Comparison of ENCODE assay signal across 1 cellular context in the genomic region with DNA sequence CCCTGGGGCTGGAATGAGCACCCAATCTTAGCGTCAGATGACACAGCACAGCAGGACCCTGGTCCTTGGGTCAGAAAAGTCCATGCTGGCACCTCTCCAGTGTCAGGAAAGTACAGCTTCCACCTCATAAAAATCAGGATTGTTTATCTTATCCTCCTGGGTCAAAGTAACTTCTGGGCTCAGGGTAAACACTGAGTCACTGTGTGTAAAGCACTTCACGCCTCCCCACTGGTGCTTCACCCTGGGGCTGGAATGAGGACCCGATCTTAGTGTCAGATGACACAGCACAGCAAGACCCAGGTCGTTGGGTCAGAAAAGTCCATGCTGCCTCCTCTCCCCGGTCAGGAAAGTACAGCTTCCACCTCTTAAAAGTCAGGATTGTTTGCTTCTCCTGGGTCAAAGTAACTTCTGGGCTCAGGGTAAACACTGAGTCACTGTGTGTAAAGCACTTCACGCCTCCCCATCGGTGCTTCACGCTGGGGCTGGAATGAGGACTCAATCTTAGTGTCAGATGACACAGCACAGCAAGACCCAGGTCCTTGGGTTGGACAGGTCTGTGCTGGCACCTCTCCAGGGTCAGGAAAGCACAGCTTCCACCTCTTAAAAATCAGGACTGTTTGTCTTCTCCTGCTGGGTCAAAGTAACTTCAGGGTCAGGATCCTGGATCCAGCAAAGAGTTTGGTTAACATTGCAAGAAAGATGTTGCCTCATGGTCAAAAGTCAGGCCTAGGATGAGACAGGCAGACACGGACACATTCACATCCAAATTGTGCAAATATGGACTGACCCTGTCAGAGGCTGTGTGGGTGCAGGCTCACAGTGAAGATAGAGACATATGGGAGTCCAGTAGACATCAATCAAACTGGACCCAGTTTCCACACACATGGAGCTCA.
A peak's percentile ranks its signal among the peaks of the same experiment; 100 is the strongest.
TF ChIP-seq lines count a peak whose summit lies in the region.

No MANE protein-coding gene starts in this region.

TF ChIP-seq in HepG2, 621 proteins besides CTCF, POLR2A, EP300 and RAD21 (continued from another document and continues in another):
- TF ChIP-seq, protein P1, sequence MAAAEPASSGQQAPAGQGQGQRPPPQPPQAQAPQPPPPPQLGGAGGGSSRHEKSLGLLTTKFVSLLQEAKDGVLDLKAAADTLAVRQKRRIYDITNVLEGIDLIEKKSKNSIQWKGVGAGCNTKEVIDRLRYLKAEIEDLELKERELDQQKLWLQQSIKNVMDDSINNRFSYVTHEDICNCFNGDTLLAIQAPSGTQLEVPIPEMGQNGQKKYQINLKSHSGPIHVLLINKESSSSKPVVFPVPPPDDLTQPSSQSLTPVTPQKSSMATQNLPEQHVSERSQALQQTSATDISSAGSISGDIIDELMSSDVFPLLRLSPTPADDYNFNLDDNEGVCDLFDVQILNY (CRISPR knock-in tag; conservative IDR thresholded peaks at IDR 0.05), result no peak
- TF ChIP-seq, protein P2, sequence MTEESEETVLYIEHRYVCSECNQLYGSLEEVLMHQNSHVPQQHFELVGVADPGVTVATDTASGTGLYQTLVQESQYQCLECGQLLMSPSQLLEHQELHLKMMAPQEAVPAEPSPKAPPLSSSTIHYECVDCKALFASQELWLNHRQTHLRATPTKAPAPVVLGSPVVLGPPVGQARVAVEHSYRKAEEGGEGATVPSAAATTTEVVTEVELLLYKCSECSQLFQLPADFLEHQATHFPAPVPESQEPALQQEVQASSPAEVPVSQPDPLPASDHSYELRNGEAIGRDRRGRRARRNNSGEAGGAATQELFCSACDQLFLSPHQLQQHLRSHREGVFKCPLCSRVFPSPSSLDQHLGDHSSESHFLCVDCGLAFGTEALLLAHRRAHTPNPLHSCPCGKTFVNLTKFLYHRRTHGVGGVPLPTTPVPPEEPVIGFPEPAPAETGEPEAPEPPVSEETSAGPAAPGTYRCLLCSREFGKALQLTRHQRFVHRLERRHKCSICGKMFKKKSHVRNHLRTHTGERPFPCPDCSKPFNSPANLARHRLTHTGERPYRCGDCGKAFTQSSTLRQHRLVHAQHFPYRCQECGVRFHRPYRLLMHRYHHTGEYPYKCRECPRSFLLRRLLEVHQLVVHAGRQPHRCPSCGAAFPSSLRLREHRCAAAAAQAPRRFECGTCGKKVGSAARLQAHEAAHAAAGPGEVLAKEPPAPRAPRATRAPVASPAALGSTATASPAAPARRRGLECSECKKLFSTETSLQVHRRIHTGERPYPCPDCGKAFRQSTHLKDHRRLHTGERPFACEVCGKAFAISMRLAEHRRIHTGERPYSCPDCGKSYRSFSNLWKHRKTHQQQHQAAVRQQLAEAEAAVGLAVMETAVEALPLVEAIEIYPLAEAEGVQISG (CRISPR knock-in tag; IDR thresholded peaks at IDR 0.05), result peak; percentile 48; the same call in 1 of the 2 replicates
- TF ChIP-seq, protein P3, sequence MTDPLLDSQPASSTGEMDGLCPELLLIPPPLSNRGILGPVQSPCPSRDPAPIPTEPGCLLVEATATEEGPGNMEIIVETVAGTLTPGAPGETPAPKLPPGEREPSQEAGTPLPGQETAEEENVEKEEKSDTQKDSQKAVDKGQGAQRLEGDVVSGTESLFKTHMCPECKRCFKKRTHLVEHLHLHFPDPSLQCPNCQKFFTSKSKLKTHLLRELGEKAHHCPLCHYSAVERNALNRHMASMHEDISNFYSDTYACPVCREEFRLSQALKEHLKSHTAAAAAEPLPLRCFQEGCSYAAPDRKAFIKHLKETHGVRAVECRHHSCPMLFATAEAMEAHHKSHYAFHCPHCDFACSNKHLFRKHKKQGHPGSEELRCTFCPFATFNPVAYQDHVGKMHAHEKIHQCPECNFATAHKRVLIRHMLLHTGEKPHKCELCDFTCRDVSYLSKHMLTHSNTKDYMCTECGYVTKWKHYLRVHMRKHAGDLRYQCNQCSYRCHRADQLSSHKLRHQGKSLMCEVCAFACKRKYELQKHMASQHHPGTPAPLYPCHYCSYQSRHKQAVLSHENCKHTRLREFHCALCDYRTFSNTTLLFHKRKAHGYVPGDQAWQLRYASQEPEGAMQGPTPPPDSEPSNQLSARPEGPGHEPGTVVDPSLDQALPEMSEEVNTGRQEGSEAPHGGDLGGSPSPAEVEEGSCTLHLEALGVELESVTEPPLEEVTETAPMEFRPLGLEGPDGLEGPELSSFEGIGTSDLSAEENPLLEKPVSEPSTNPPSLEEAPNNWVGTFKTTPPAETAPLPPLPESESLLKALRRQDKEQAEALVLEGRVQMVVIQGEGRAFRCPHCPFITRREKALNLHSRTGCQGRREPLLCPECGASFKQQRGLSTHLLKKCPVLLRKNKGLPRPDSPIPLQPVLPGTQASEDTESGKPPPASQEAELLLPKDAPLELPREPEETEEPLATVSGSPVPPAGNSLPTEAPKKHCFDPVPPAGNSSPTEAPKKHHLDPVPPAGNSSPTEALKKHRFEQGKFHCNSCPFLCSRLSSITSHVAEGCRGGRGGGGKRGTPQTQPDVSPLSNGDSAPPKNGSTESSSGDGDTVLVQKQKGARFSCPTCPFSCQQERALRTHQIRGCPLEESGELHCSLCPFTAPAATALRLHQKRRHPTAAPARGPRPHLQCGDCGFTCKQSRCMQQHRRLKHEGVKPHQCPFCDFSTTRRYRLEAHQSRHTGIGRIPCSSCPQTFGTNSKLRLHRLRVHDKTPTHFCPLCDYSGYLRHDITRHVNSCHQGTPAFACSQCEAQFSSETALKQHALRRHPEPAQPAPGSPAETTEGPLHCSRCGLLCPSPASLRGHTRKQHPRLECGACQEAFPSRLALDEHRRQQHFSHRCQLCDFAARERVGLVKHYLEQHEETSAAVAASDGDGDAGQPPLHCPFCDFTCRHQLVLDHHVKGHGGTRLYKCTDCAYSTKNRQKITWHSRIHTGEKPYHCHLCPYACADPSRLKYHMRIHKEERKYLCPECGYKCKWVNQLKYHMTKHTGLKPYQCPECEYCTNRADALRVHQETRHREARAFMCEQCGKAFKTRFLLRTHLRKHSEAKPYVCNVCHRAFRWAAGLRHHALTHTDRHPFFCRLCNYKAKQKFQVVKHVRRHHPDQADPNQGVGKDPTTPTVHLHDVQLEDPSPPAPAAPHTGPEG (CRISPR knock-in tag; IDR thresholded peaks at IDR 0.05), result no peak
- TF ChIP-seq, protein P4, sequence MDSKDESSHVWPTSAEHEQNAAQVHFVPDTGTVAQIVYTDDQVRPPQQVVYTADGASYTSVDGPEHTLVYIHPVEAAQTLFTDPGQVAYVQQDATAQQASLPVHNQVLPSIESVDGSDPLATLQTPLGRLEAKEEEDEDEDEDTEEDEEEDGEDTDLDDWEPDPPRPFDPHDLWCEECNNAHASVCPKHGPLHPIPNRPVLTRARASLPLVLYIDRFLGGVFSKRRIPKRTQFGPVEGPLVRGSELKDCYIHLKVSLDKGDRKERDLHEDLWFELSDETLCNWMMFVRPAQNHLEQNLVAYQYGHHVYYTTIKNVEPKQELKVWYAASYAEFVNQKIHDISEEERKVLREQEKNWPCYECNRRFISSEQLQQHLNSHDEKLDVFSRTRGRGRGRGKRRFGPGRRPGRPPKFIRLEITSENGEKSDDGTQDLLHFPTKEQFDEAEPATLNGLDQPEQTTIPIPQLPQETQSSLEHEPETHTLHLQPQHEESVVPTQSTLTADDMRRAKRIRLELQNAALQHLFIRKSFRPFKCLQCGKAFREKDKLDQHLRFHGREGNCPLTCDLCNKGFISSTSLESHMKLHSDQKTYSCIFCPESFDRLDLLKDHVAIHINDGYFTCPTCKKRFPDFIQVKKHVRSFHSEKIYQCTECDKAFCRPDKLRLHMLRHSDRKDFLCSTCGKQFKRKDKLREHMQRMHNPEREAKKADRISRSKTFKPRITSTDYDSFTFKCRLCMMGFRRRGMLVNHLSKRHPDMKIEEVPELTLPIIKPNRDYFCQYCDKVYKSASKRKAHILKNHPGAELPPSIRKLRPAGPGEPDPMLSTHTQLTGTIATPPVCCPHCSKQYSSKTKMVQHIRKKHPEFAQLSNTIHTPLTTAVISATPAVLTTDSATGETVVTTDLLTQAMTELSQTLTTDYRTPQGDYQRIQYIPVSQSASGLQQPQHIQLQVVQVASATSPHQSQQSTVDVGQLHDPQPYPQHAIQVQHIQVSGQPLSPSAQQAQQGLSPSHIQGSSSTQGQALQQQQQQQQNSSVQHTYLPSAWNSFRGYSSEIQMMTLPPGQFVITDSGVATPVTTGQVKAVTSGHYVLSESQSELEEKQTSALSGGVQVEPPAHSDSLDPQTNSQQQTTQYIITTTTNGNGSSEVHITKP (CRISPR knock-in tag; IDR thresholded peaks at IDR 0.05; ENCODE audit: low read depth), result peak; percentile 38; the same call in 1 of the 2 replicates
- peak; percentile 99 for TF ChIP-seq FOSL2 (CRISPR knock-in tag; IDR thresholded peaks at IDR 0.05)
- no peak for TF ChIP-seq POLR2AphosphoS2 (IDR thresholded peaks at IDR 0.05; ENCODE audit: low read depth, low read length)
- TF ChIP-seq TGIF2 (CRISPR knock-in tag; IDR thresholded peaks at IDR 0.05), result no peak
- peak; percentile 44; the same call in 1 of the 2 replicates for TF ChIP-seq GABPB1 (CRISPR knock-in tag; IDR thresholded peaks at IDR 0.05)
- TF ChIP-seq, protein P5, sequence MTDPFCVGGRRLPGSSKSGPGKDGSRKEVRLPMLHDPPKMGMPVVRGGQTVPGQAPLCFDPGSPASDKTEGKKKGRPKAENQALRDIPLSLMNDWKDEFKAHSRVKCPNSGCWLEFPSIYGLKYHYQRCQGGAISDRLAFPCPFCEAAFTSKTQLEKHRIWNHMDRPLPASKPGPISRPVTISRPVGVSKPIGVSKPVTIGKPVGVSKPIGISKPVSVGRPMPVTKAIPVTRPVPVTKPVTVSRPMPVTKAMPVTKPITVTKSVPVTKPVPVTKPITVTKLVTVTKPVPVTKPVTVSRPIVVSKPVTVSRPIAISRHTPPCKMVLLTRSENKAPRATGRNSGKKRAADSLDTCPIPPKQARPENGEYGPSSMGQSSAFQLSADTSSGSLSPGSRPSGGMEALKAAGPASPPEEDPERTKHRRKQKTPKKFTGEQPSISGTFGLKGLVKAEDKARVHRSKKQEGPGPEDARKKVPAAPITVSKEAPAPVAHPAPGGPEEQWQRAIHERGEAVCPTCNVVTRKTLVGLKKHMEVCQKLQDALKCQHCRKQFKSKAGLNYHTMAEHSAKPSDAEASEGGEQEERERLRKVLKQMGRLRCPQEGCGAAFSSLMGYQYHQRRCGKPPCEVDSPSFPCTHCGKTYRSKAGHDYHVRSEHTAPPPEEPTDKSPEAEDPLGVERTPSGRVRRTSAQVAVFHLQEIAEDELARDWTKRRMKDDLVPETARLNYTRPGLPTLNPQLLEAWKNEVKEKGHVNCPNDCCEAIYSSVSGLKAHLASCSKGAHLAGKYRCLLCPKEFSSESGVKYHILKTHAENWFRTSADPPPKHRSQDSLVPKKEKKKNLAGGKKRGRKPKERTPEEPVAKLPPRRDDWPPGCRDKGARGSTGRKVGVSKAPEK (CRISPR knock-in tag; IDR thresholded peaks at IDR 0.05; ENCODE audit: borderline replicate concordance), result peak; percentile 71; the same call in 1 of the 2 replicates
- TF ChIP-seq STAT5B (CRISPR knock-in tag; IDR thresholded peaks at IDR 0.05), result 0 out of 2 replicates have a peak, but pooled peaks have one; percentile 34
- peak; percentile 70 for TF ChIP-seq ZNF547 (CRISPR knock-in tag; IDR thresholded peaks at IDR 0.05)
- peak; percentile 62; the same call in 1 of the 2 replicates for TF ChIP-seq TRIM24 (CRISPR knock-in tag; IDR thresholded peaks at IDR 0.05)
- TF ChIP-seq ZNF550 (CRISPR knock-in tag; IDR thresholded peaks at IDR 0.05; ENCODE audit: borderline replicate concordance), result no peak
- TF ChIP-seq ZFP62 (CRISPR knock-in tag; IDR thresholded peaks at IDR 0.05), result no peak
- peak; percentile 49; the same call in 1 of the 2 replicates for TF ChIP-seq SOX13 (IDR thresholded peaks at IDR 0.05)
- peak in 1 of 2 experiments; percentile 69; a peak in 1 of 4 replicates for TF ChIP-seq SOX13 (CRISPR knock-in tag; conservative IDR thresholded peaks at IDR 0.05 in 1 of 2, IDR thresholded peaks at IDR 0.05 in 1 of 2)
- no peak for TF ChIP-seq FLYWCH1 (CRISPR knock-in tag; IDR thresholded peaks at IDR 0.05)
- 0 out of 2 replicates have a peak, but pooled peaks have one; percentile 20 for TF ChIP-seq ZBTB21 (CRISPR knock-in tag; IDR thresholded peaks at IDR 0.05)
- TF ChIP-seq ZNF333 (CRISPR knock-in tag; IDR thresholded peaks at IDR 0.05; ENCODE audit: borderline replicate concordance), result 0 out of 2 replicates have a peak, but pooled peaks have one; percentile 37
- peak; percentile 79 for TF ChIP-seq BHLHE40 (IDR thresholded peaks at IDR 0.05; ENCODE audit: low read length)
- TF ChIP-seq IKZF4 (CRISPR knock-in tag; IDR thresholded peaks at IDR 0.05; ENCODE audit: borderline replicate concordance, low read depth, not compliant biosample characterization), result no peak
- no peak for TF ChIP-seq SRF (IDR thresholded peaks at IDR 0.05; ENCODE audit: low read depth, low read length)
- TF ChIP-seq ZSCAN30 (CRISPR knock-in tag; IDR thresholded peaks at IDR 0.05), result peak; percentile 86; the same call in 1 of the 2 replicates
- TF ChIP-seq, protein P6, sequence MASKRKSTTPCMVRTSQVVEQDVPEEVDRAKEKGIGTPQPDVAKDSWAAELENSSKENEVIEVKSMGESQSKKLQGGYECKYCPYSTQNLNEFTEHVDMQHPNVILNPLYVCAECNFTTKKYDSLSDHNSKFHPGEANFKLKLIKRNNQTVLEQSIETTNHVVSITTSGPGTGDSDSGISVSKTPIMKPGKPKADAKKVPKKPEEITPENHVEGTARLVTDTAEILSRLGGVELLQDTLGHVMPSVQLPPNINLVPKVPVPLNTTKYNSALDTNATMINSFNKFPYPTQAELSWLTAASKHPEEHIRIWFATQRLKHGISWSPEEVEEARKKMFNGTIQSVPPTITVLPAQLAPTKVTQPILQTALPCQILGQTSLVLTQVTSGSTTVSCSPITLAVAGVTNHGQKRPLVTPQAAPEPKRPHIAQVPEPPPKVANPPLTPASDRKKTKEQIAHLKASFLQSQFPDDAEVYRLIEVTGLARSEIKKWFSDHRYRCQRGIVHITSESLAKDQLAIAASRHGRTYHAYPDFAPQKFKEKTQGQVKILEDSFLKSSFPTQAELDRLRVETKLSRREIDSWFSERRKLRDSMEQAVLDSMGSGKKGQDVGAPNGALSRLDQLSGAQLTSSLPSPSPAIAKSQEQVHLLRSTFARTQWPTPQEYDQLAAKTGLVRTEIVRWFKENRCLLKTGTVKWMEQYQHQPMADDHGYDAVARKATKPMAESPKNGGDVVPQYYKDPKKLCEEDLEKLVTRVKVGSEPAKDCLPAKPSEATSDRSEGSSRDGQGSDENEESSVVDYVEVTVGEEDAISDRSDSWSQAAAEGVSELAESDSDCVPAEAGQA (IDR thresholded peaks at IDR 0.05; ENCODE audit: low read depth), result no peak
- TF ChIP-seq, protein P6 (CRISPR knock-in tag; IDR thresholded peaks at IDR 0.05; ENCODE audit: borderline replicate concordance), result no peak
- TF ChIP-seq NFIC (IDR thresholded peaks at IDR 0.05; ENCODE audit: low read length), result peak; percentile 92
- peak; percentile 49; the same call in 1 of the 2 replicates for TF ChIP-seq ZNF792 (CRISPR knock-in tag; IDR thresholded peaks at IDR 0.05)
- peak; percentile 91 for TF ChIP-seq SIX4 (CRISPR knock-in tag; IDR thresholded peaks at IDR 0.05)
- no peak for TF ChIP-seq MED8 (CRISPR knock-in tag; IDR thresholded peaks at IDR 0.05; ENCODE audit: insufficient replicate concordance)
